8 cellular contexts compared by ENCODE assay signal in the genomic region with DNA sequence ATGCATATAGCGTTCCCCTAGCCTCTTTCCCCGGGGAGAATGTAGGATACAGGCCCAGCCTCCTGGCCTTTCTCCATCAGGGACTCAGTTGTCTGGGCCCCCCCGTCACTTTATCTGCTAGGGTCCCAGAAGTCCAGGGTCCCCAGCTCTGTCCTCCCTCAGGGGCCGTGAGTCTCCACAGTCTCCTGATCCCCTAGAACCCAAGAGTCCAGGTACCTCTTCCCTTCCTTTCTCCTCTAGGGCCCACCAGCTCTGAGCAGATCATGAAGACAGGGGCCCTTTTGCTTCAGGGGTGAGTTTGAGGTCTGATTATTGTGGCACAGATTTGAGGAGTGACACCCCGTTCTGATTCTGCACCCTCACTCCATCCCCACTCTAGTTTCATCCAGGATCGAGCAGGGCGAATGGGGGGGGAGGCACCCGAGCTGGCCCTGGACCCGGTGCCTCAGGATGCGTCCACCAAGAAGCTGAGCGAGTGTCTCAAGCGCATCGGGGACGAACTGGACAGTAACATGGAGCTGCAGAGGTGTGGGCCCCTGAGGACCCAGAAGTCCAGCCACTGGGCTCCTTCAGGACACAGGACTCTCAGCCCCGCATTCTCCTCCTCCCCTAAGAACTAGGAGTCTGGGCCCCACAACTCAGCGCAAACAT. TPM values are rescaled to one million over a fixed set of nuclear protein-coding genes. Genes with fewer than 3 reads are reported as not detected.
DNase-seq lines count a peak whose midpoint lies in the region; ATAC-seq and TF ChIP-seq lines count a peak whose summit lies in the region.

No MANE protein-coding gene starts in this region.

- H3K27me3 ChIP-seq in left ventricle myocardium inferior (ENCODE audit: low read depth) (no peaks in the 10 kb centered on the region), mononuclear cell (ENCODE audit: insufficient read depth, low read length) (no peaks in the 10 kb centered on the region)

- H3K36me3 Mint-ChIP-seq in MCF 10A (ENCODE audit: insufficient read depth, unreplicated experiment), result peaks cover 46% of the 10 kb centered on the region

- no peak for TF ChIP-seq CTCF in left ventricle myocardium inferior (IDR thresholded peaks at IDR 0.05; ENCODE audit: borderline replicate concordance)
- no peak for TF ChIP-seq CTCF in MCF 10A (IDR thresholded peaks at IDR 0.05; ENCODE audit: unreplicated experiment)

- DNase-seq in left ventricle myocardium inferior, result no peak
- no peak for DNase-seq in Right ventricle myocardium superior
- no peak for DNase-seq in MCF 10A (ENCODE audit: unreplicated experiment)
- no peak for DNase-seq in RPMI8226
- no peak for DNase-seq in sciatic nerve (ENCODE audit: low spot score)

- H3K4me1 Mint-ChIP-seq in MCF 10A (ENCODE audit: insufficient read depth, unreplicated experiment), result peaks cover 6% of the 10 kb centered on the region

- H3K4me3 ChIP-seq in left ventricle myocardium inferior, result peak overlapping the region; percentile 98
- H3K4me3 ChIP-seq in mononuclear cell (ENCODE audit: low read length), result peak overlapping the region; percentile 96

- H3K27ac Mint-ChIP-seq in MCF 10A (ENCODE audit: low read depth, unreplicated experiment), result peak overlapping the region; percentile 83

- no peaks in the 10 kb centered on the region for H3K9me3 ChIP-seq in left ventricle myocardium inferior (replicated peaks)
- H3K9me3 ChIP-seq in mononuclear cell (ENCODE audit: low read depth, low read length), result no peaks in the 10 kb centered on the region

- H3K4me1 ChIP-seq in left ventricle myocardium inferior, result peaks cover 24% of the 10 kb centered on the region
- peaks cover 45% of the 10 kb centered on the region for H3K4me1 ChIP-seq in mononuclear cell (ENCODE audit: insufficient read depth, low read length)

- H3K27ac ChIP-seq in left ventricle myocardium inferior (replicated peaks), result peak overlapping the region; percentile 92

- H3K4me3 Mint-ChIP-seq in MCF 10A (ENCODE audit: unreplicated experiment), result peak overlapping the region; percentile 81

- ATAC-seq in Right ventricle myocardium superior (ENCODE audit: poor library complexity) (no peak), HG02973 (IDR thresholded peaks at IDR 0.05; ENCODE audit: unreplicated experiment) (no peak), sciatic nerve (no peak)
- ATAC-seq in activated CD4-positive, CD25-positive, alpha-beta regulatory T cell treated with anti-CD3 and anti-CD28 coated beads, Interleukin-2, amount 50 U/mL, for 24 hours, result no peak

- no peaks in the 10 kb centered on the region for H3K27me3 Mint-ChIP-seq in MCF 10A (ENCODE audit: insufficient read depth, unreplicated experiment)

- intact Hi-C loops in left ventricle myocardium inferior (cut with micrococcal nuclease), result loop anchor here (10.0 kb wide), 1 partner anchor 51 kb away; a partner anchor contains a TSS
- intact Hi-C loops in Right ventricle myocardium superior (cut with DNase I), result no loop called here
- intact Hi-C loops in MCF 10A (cut with micrococcal nuclease), result loop anchor here (2.0 kb wide), 1 partner anchor 55 kb away; a partner anchor contains a TSS
- intact Hi-C loops in sciatic nerve (cut with DNase I), result loop anchor here (10.0 kb wide), 1 partner anchor 51 kb away; a partner anchor contains a TSS

- POLR2A ChIA-PET in MCF 10A (lab: Yijun Ruan, JAX), result interaction anchor here (0.7 to 4.3 kb wide), 4 partner anchors 10 to 309 kb away, joined by 3 to 38 read pairs (median 4); a partner anchor contains a TSS

- no peaks in the 10 kb centered on the region for H3K9me3 Mint-ChIP-seq in MCF 10A (ENCODE audit: unreplicated experiment)

- CTCF ChIA-PET in MCF 10A (lab: Yijun Ruan, JAX), result interaction anchor here (0.5 to 1.0 kb wide), 4 partner anchors 17 to 521 kb away, joined by 3 read pairs; a partner anchor contains a TSS

- H3K36me3 ChIP-seq in left ventricle myocardium inferior, result peaks cover 3% of the 10 kb centered on the region

- BruUV-seq in MCF 10A (replicated peaks; lab: Mats Ljungman, UMichigan), result TSS peak; percentile 39

RNA-seq across cellular contexts. Expression of a gene that starts 0.8 kb away (rescaled TPM):
- total RNA-seq in left ventricle myocardium inferior (25.5 TPM), Right ventricle myocardium superior (21.5 TPM), MCF 10A (2022) (130 and 152 TPM in 2 replicates), mononuclear cell (26.6 TPM), sciatic nerve (48.0 TPM)

RNA-seq across cellular contexts. Expression of a gene that starts 9.7 kb away (rescaled TPM):
- total RNA-seq in left ventricle myocardium inferior (834 TPM), Right ventricle myocardium superior (748 TPM), MCF 10A (2022) (275 and 390 TPM in 2 replicates), mononuclear cell (2,689 TPM), sciatic nerve (3,094 TPM)

RNA-seq across cellular contexts. Expression of a gene that starts 21.9 kb away (rescaled TPM):
- total RNA-seq in left ventricle myocardium inferior (not detected), Right ventricle myocardium superior (not detected), MCF 10A (2022) (not detected in 2 replicates), mononuclear cell (0.21 TPM), sciatic nerve (1.1 TPM)

RNA-seq across cellular contexts. Expression of a gene that starts 37.7 kb away (rescaled TPM):
- total RNA-seq in left ventricle myocardium inferior (138 TPM), Right ventricle myocardium superior (100 TPM), MCF 10A (2022) (29.7 and 42.7 TPM in 2 replicates), mononuclear cell (10.0 TPM), sciatic nerve (42.0 TPM)

RNA-seq across cellular contexts. Expression of a gene that starts 38.3 kb away (rescaled TPM):
- 44.4 TPM for total RNA-seq in left ventricle myocardium inferior
- 41.7 TPM for total RNA-seq in Right ventricle myocardium superior
- 126 and 156 TPM in 2 replicates for total RNA-seq in MCF 10A (2022)
- total RNA-seq in mononuclear cell, result 19.9 TPM
- total RNA-seq in sciatic nerve, result 29.9 TPM
